8 cellular contexts compared by ENCODE assay signal in genomic region chr14:105892453-105893441, GRCh38.
DNase-seq lines count a peak whose midpoint lies in the region; ATAC-seq and TF ChIP-seq lines count a peak whose summit lies in the region.
"Not testable (repeated sequence)": the region's sequence is repeated elsewhere in the genome, so short reads cannot be mapped to it uniquely, and the experiment has no call there.

No MANE protein-coding gene starts in this region.

- peaks cover 62 to 90% (median 65%) of the 10 kb centered on the region in 3 donors for H3K27me3 Mint-ChIP-seq in CD14-positive monocyte (ENCODE audit: low read depth in 3 of 3)
- peaks cover 13 to 23% of the 10 kb centered on the region in 2 donors for H3K27me3 Mint-ChIP-seq in natural killer cell (ENCODE audit: low read depth in 2 of 2)

- H3K36me3 Mint-ChIP-seq in CD14-positive monocyte, natural killer cell: not testable (repeated sequence)

- H3K4me3 ChIP-seq in transverse colon, result not testable (repeated sequence)

- not testable (repeated sequence) for H3K27me3 ChIP-seq in transverse colon

- not testable (repeated sequence) for H3K27ac ChIP-seq in transverse colon

- H3K9me3 Mint-ChIP-seq in CD14-positive monocyte, result peaks cover 6 to 12% (median 9%) of the 10 kb centered on the region in 7 donors
- not testable (repeated sequence) for H3K9me3 Mint-ChIP-seq in natural killer cell

- TF ChIP-seq CTCF in CD14-positive monocyte (IDR thresholded peaks at IDR 0.05); natural killer cell (IDR thresholded peaks at IDR 0.05); transverse colon (IDR thresholded peaks at IDR 0.05): not testable (repeated sequence)

- peak; percentile 28 for DNase-seq in CD14-positive monocyte (ENCODE audit: low spot score)
- DNase-seq in T-helper 1 cell, result peak in 3 of 5 donors; percentile 0 to 8 (median 4)
- DNase-seq in activated T-cell treated with anti-CD3 and anti-CD28 coated beads, Interleukin-2, amount 50 U/mL, for 48 hours, result peak; percentile 12 to 15
- DNase-seq in Right ventricle myocardium inferior (ENCODE audit: missing footprints), result peak; percentile 34
- peak; percentile 32 for DNase-seq in left lobe of liver (ENCODE audit: low spot score)
- DNase-seq in natural killer cell, result peak; percentile 11
- peak; percentile 39 for DNase-seq in sciatic nerve (ENCODE audit: low spot score)
- DNase-seq in transverse colon, result peak; percentile 4

- TF ChIP-seq POLR2A in transverse colon (IDR thresholded peaks at IDR 0.05), result not testable (repeated sequence)

- WGBS in transverse colon (ENCODE audit: low coverage in 1 of 2), 2 donors, result 73% methylated on average over 19 of the region's 27 CpGs; no CpG with 5 or more reads in 1 of the 2 donors

- not testable (repeated sequence) for H3K9me3 ChIP-seq in transverse colon

- not testable (repeated sequence) for ATAC-seq in Right ventricle myocardium inferior, left lobe of liver, natural killer cell, sciatic nerve

- in situ Hi-C loops in transverse colon (cut with MboI; ENCODE audit: low pct_ligation_motif_present in 1 of 4, low pct_unique_long_range_greater_than_20kb in 1 of 4, low sequenced_read_pairs in 3 of 4), result not testable (repeated sequence)

- not testable (repeated sequence) for TF ChIP-seq EP300 in transverse colon (IDR thresholded peaks at IDR 0.05; ENCODE audit: low read depth)

- not testable (repeated sequence) for H3K27ac Mint-ChIP-seq in CD14-positive monocyte, natural killer cell

- not testable (repeated sequence) for H3K4me1 Mint-ChIP-seq in CD14-positive monocyte, natural killer cell

- H3K36me3 ChIP-seq in transverse colon, result not testable (repeated sequence)

- peak overlapping the region in 1 of 2 donors; percentile 21 for H3K4me3 Mint-ChIP-seq in CD14-positive monocyte
- not testable (repeated sequence) for H3K4me3 Mint-ChIP-seq in natural killer cell

- intact Hi-C loops in CD14-positive monocyte (cut with micrococcal nuclease); Right ventricle myocardium inferior (cut with DNase I); natural killer cell (cut with micrococcal nuclease); sciatic nerve (cut with DNase I); transverse colon (cut with DNase I; ENCODE audit: low total_unique reads): not testable (repeated sequence)

- not testable (repeated sequence) for H3K4me1 ChIP-seq in transverse colon
